8 cellular contexts compared by ENCODE assay signal in the genomic region with DNA sequence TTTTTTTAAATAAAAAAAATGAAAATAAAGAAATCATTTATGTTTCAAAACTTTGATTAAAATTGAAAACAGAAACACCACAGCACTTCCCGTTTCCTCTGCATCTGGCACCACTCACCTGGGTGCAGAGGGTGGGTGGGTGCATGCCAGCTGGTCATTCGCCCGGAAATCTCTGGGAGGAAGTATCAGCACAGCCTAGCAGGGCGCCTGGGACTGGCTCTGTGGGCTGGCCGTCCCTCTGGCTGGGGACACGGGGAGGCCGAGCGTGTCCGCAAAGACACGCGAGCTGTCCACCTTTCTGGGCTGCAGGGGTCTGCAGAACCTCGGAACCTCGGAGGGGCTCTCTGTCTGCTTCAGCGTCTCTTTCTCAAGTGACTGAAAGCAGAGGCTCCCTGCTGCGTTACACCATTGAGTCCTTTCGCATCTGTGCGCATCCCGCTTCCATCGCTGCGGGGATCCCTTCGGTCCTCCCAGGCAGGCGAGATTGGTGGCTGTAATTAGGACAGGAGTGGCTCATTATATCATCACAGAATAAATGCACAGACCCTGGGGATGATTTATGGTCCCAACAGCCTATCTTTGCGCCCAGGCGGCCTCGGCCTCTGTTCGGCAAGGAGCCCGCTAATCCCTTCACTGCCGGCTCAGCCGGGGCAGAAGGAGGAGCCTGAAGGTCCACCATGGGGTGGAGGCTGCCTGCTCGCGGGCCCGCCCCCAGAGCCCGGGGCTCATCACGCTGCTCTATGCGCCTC. TPM values are rescaled to one million over a fixed set of nuclear protein-coding genes. Genes with fewer than 3 reads are reported as not detected.
DNase-seq lines count a peak whose midpoint lies in the region; ATAC-seq and TF ChIP-seq lines count a peak whose summit lies in the region.

No MANE protein-coding gene starts in this region.

- H3K9ac ChIP-seq in duodenal mucosa (ENCODE audit: low read depth in 1 of 2, low read length in 2 of 2): peak overlapping the region in 1 of 2 donors; percentile 60

- H3K9me3 Mint-ChIP-seq in HFFc6: no peaks in the 10 kb centered on the region
- H3K9me3 Mint-ChIP-seq in memory B cell: no peaks in the 10 kb centered on the region

- no peaks in the 10 kb centered on the region for H3K27me3 Mint-ChIP-seq in HFFc6 (ENCODE audit: insufficient read depth)
- no peaks in the 10 kb centered on the region for H3K27me3 Mint-ChIP-seq in memory B cell

- peak overlapping the region; percentile 41 for H3K27ac ChIP-seq in duodenal mucosa (ENCODE audit: low read depth, low read length)

- no peaks in the 10 kb centered on the region for H3K27me3 ChIP-seq in duodenal mucosa (ENCODE audit: control insufficient read depth in 1 of 2, insufficient read depth in 2 of 2, low read length in 2 of 2)

- DNase-seq in G401 (ENCODE audit: low spot score) (peak; percentile 78), HFFc6 (peak; percentile 32), NCI-H2107 treated with DMSO at 0.1 percent for 48 hours (lab: John Stamatoyannopoulos, UW; ENCODE audit: unreplicated experiment) (peak; percentile 75), memory B cell (ENCODE audit: low spot score in 2 of 2) (peak; percentile 54 to 59), putamen (ENCODE audit: low spot score) (no peak)
- peak; percentile 65 to 74 for DNase-seq in activated CD4-positive, alpha-beta T cell treated with anti-CD3 and anti-CD28 coated beads, Interleukin-2, amount 50 U/mL, for 48 hours
- DNase-seq in stimulated activated CD8-positive, alpha-beta memory T cell treated with anti-CD3 and anti-CD28 coated beads, Interleukin-12 subunit alpha, Interleukin-12 subunit beta, amount 100 ng/mL, for 24 hours (ENCODE audit: extremely low read depth): peak; percentile 23

- H3K9me3 ChIP-seq in duodenal mucosa (ENCODE audit: control insufficient read depth in 1 of 2, low read length in 2 of 2): no peaks in the 10 kb centered on the region

- no peaks in the 10 kb centered on the region for H3K36me3 Mint-ChIP-seq in HFFc6 (ENCODE audit: low read depth)
- no peaks in the 10 kb centered on the region for H3K36me3 Mint-ChIP-seq in memory B cell

- H3K36me3 ChIP-seq in duodenal mucosa (ENCODE audit: control insufficient read depth in 1 of 2, insufficient read depth in 2 of 2, low read length in 2 of 2): no peaks in the 10 kb centered on the region

- peak; percentile 86 for ATAC-seq in memory B cell (ENCODE audit: low read depth)

- no peak for TF ChIP-seq CTCF in HFFc6 (IDR thresholded peaks at IDR 0.05)

- in situ Hi-C loops in G401 (cut with HindIII; ENCODE audit: low sequenced_read_pairs): no loop called here

- peak overlapping the region; percentile 79 for H3K4me3 Mint-ChIP-seq in HFFc6
- peak overlapping the region; percentile 87 for H3K4me3 Mint-ChIP-seq in memory B cell

- H3K27ac Mint-ChIP-seq in HFFc6 (0 out of 2 replicates have a peak overlapping the region, but pooled peaks have one; percentile 18), memory B cell (peak overlapping the region; percentile 73)

- peak overlapping the region; percentile 68 to 77 for H3K4me3 ChIP-seq in duodenal mucosa (ENCODE audit: low read depth in 1 of 2, low read length in 2 of 2)

- H3K4me1 ChIP-seq in duodenal mucosa (ENCODE audit: control insufficient read depth in 1 of 2, insufficient read depth in 2 of 2, low read length in 2 of 2): peaks cover 17 to 30% of the 10 kb centered on the region in 2 donors

- peaks cover 10% of the 10 kb centered on the region for H3K4me1 Mint-ChIP-seq in HFFc6 (ENCODE audit: low read depth)
- H3K4me1 Mint-ChIP-seq in memory B cell: peaks cover 35% of the 10 kb centered on the region

RNA-seq across cellular contexts. Expression of gene CRTC1, which starts 17.2 kb away (rescaled TPM):
- total RNA-seq in G401 (2014; rRNA removed; shearing (Covaris generic)): 2.1 and 2.7 TPM in 2 replicates
- total RNA-seq in HFFc6 (2021; fragmentation: NEBNext Ultra II Directional; extraction: Animal tissue kit (Norgen Biotek cat#: 25700)): 10 to 100 TPM; 11.8 to 14.5 (median 13.4) TPM
